Comparison of ENCODE assay signal across 18 cellular contexts in genomic region chr16:70575376-70575775, GRCh38. TPM values are rescaled to one million over a fixed set of nuclear protein-coding genes. Genes with fewer than 3 reads are reported as not detected.
DNase-seq lines count a peak whose midpoint lies in the region; FAIRE-seq and TF ChIP-seq lines count a peak whose summit lies in the region.
"Had no signal": no experiment of that assay in that cellular context is flagged by ENCODE, and none has a peak within 500 bp of the region (broad histone marks: within the 10 kb centered on the region; RNA-seq: fewer than 3 reads in every experiment).

No MANE protein-coding gene starts in this region.

- H3K27ac ChIP-seq in ACC112 (ENCODE audit: low read depth, low read length) (peak overlapping the region; percentile 81), breast epithelium (peak overlapping the region; percentile 61 to 87)
- H3K27ac ChIP-seq: body of pancreas, SJCRH30 had no signal

- H3K36me3 ChIP-seq in ACC112 (ENCODE audit: insufficient read depth, low read length) (peaks cover 26% of the 10 kb centered on the region), breast epithelium (peaks cover 10% of the 10 kb centered on the region)
- H3K36me3 ChIP-seq: ovary had no signal

- intact Hi-C loops in breast epithelium (cut with DNase I; ENCODE audit: low total_unique reads), result no loop called here
- intact Hi-C loops in activated T-helper 2 cell treated with anti-CD3 and anti-CD28 coated beads, Interferon-gamma antibody, Interleukin-2, Interleukin-4, amounts not matched to agents 10 μg/mL and 5 μg/mL and 100 μg/mL, durations not matched to agents 14 hours and 24 hours and 36 hours (cut with micrococcal nuclease), result loop anchor here (5.0 kb wide), 1 partner anchor 77 kb away; no protein-coding TSS in a partner anchor

- no peak overlapping the region for H3K4me3 ChIP-seq in ACC112 (ENCODE audit: low read depth, low read length)
- H3K4me3 ChIP-seq in breast epithelium, result no peak overlapping the region
- H3K4me3 ChIP-seq: body of pancreas, gastroesophageal sphincter, ovary, SJCRH30 had no signal

- no peak overlapping the region for H2AFZ ChIP-seq in ACC112 (ENCODE audit: low read length, unreplicated experiment)

- TF ChIP-seq CTCF in breast epithelium (IDR thresholded peaks at IDR 0.05), result no peak
- TF ChIP-seq CTCF in nephron progenitor cell (IDR thresholded peaks at IDR 0.05), result no peak

- H3K27me3 ChIP-seq in ACC112 (ENCODE audit: insufficient read depth, low read length) (no peaks in the 10 kb centered on the region), breast epithelium (no peaks in the 10 kb centered on the region)
- H3K27me3 ChIP-seq: body of pancreas, gastroesophageal sphincter, ovary, SJCRH30 had no signal

- no peak for DNase-seq in GM12892 (ENCODE audit: insufficient read length)
- peak in 1 of 2 donors; percentile 25 for DNase-seq in breast epithelium (ENCODE audit: low spot score in 2 of 2)
- DNase-seq in nephron progenitor cell, result no peak
- DNase-seq in activated T-helper 2 cell treated with anti-CD3 and anti-CD28 coated beads, Interferon-gamma antibody, Interleukin-2, Interleukin-4, amounts not matched to agents 10 μg/mL and 5 μg/mL and 100 μg/mL, durations not matched to agents 14 hours and 24 hours and 36 hours (ENCODE audit: low spot score), result no peak
- DNase-seq in NOMO-1 treated with dmso at 0.1 percent for 144 hours (lab: John Stamatoyannopoulos, UW; ENCODE audit: unreplicated experiment), result no peak
- DNase-seq in amygdala (lab: John Stamatoyannopoulos, UW), result no peak
- DNase-seq in SK-N-DZ (ENCODE audit: low spot score), result no peak
- DNase-seq: activated CD4-positive, alpha-beta T cell treated with anti-CD3 and anti-CD28 coated beads, Interleukin-2, amount 50 U/mL, for 1 hour; activated effector memory CD4-positive, alpha-beta T cell treated with Interleukin-2 at 50 U/mL for 16 hours; body of pancreas; effector memory CD4-positive, alpha-beta T cell; immature natural killer cell; mesendoderm; ovary; SJCRH30 had no signal

- peak overlapping the region; percentile 98 for H3K27ac Mint-ChIP-seq in nephron progenitor cell
- no peak overlapping the region for H3K27ac Mint-ChIP-seq in activated T-helper 2 cell treated with anti-CD3 and anti-CD28 coated beads, Interferon-gamma antibody, Interleukin-2, Interleukin-4, amounts not matched to agents 10 μg/mL and 5 μg/mL and 100 μg/mL, durations not matched to agents 14 hours and 24 hours and 36 hours

- no peaks in the 10 kb centered on the region for H3K9me3 Mint-ChIP-seq in nephron progenitor cell
- no peaks in the 10 kb centered on the region for H3K9me3 Mint-ChIP-seq in activated T-helper 2 cell treated with anti-CD3 and anti-CD28 coated beads, Interferon-gamma antibody, Interleukin-2, Interleukin-4, amounts not matched to agents 10 μg/mL and 5 μg/mL and 100 μg/mL, durations not matched to agents 14 hours and 24 hours and 36 hours
- H3K9me3 Mint-ChIP-seq: immature natural killer cell had no signal

- TF ChIP-seq POLR2A in GM12892 (IDR thresholded peaks at IDR 0.05; ENCODE audit: low read depth, low read length), result 0 out of 2 replicates have a peak, but pooled peaks have one; percentile 36
- no peak for TF ChIP-seq POLR2A in breast epithelium (IDR thresholded peaks at IDR 0.05)

- H3K36me3 Mint-ChIP-seq in nephron progenitor cell (ENCODE audit: low read depth), result peaks cover 42% of the 10 kb centered on the region
- peaks cover 50% of the 10 kb centered on the region for H3K36me3 Mint-ChIP-seq in activated T-helper 2 cell treated with anti-CD3 and anti-CD28 coated beads, Interferon-gamma antibody, Interleukin-2, Interleukin-4, amounts not matched to agents 10 μg/mL and 5 μg/mL and 100 μg/mL, durations not matched to agents 14 hours and 24 hours and 36 hours (ENCODE audit: low read depth)

- peaks cover 5% of the 10 kb centered on the region for H3K79me2 ChIP-seq in ACC112 (ENCODE audit: control insufficient read depth, insufficient read depth, low read length, unreplicated experiment)

- H3K4me3 Mint-ChIP-seq in nephron progenitor cell, result no peak overlapping the region
- H3K4me3 Mint-ChIP-seq in activated T-helper 2 cell treated with anti-CD3 and anti-CD28 coated beads, Interferon-gamma antibody, Interleukin-2, Interleukin-4, amounts not matched to agents 10 μg/mL and 5 μg/mL and 100 μg/mL, durations not matched to agents 14 hours and 24 hours and 36 hours (ENCODE audit: low read depth), result no peak overlapping the region
- H3K4me3 Mint-ChIP-seq: immature natural killer cell had no signal

- H3K4me1 ChIP-seq in ACC112 (ENCODE audit: control insufficient read depth, insufficient read depth, low read length, unreplicated experiment) (peaks cover 69% of the 10 kb centered on the region), breast epithelium (peaks cover 11 to 25% of the 10 kb centered on the region in 2 donors)

- no peaks in the 10 kb centered on the region for H3K27me3 Mint-ChIP-seq in nephron progenitor cell (ENCODE audit: low read depth, poor library complexity)
- no peaks in the 10 kb centered on the region for H3K27me3 Mint-ChIP-seq in activated T-helper 2 cell treated with anti-CD3 and anti-CD28 coated beads, Interferon-gamma antibody, Interleukin-2, Interleukin-4, amounts not matched to agents 10 μg/mL and 5 μg/mL and 100 μg/mL, durations not matched to agents 14 hours and 24 hours and 36 hours (ENCODE audit: low read depth)

- H3K9me3 ChIP-seq in breast epithelium, result no peaks in the 10 kb centered on the region
- H3K9me3 ChIP-seq: body of pancreas, gastroesophageal sphincter, ovary, SJCRH30 had no signal

- peaks cover 5% of the 10 kb centered on the region for H3K4me1 Mint-ChIP-seq in nephron progenitor cell
- H3K4me1 Mint-ChIP-seq in activated T-helper 2 cell treated with anti-CD3 and anti-CD28 coated beads, Interferon-gamma antibody, Interleukin-2, Interleukin-4, amounts not matched to agents 10 μg/mL and 5 μg/mL and 100 μg/mL, durations not matched to agents 14 hours and 24 hours and 36 hours (ENCODE audit: low read depth), result peaks cover 11% of the 10 kb centered on the region

- no peak for FAIRE-seq in GM12892 (lab: Jason Lieb, UNC)
- FAIRE-seq: HTR-8/SVneo had no signal

RNA-seq across cellular contexts. Expression of gene SF3B3, which starts 51.8 kb away (rescaled TPM):
- polyA plus RNA-seq in GM12892 (2012; ENCODE audit: missing spikeins), result 153 TPM
- total RNA-seq in breast epithelium, result 100 to 1,000 TPM in 2 of 3 donors, 10 to 100 TPM in 1; 80.2 to 147 (median 133) TPM
- 520 and 538 TPM in 2 replicates for total RNA-seq in activated T-helper 2 cell treated with anti-CD3 and anti-CD28 coated beads, Interferon-gamma antibody, Interleukin-2, Interleukin-4, amounts not matched to agents 10 μg/mL and 5 μg/mL and 100 μg/mL, durations not matched to agents 14 hours and 24 hours and 36 hours
- 102 and 189 TPM in 2 replicates for polyA plus RNA-seq in SK-N-DZ (2014; cell fraction: cytosol; rRNA removed)
- polyA plus RNA-seq in SK-N-DZ (2014; cell fraction: nucleus; rRNA removed), result 158 and 172 TPM in 2 replicates

RNA-seq across cellular contexts. Expression of gene COG4, which starts 52.0 kb away (rescaled TPM):
- polyA plus RNA-seq in GM12892 (2012; ENCODE audit: missing spikeins), result 29.7 TPM
- 10 to 100 TPM; 36.4 to 46.1 (median 41.3) TPM for total RNA-seq in breast epithelium
- total RNA-seq in activated T-helper 2 cell treated with anti-CD3 and anti-CD28 coated beads, Interferon-gamma antibody, Interleukin-2, Interleukin-4, amounts not matched to agents 10 μg/mL and 5 μg/mL and 100 μg/mL, durations not matched to agents 14 hours and 24 hours and 36 hours, result 37.9 and 44.5 TPM in 2 replicates
- polyA plus RNA-seq in SK-N-DZ (2014; cell fraction: cytosol; rRNA removed), result 112 and 169 TPM in 2 replicates
- 342 and 354 TPM in 2 replicates for polyA plus RNA-seq in SK-N-DZ (2014; cell fraction: nucleus; rRNA removed)
